Comparison of ENCODE assay signal across 8 cellular contexts in genomic region chr20:956330-956951, GRCh38. TPM values are rescaled to one million over a fixed set of nuclear protein-coding genes. Genes with fewer than 3 reads are reported as not detected.
DNase-seq lines count a peak whose midpoint lies in the region; ATAC-seq and TF ChIP-seq lines count a peak whose summit lies in the region.

No MANE protein-coding gene starts in this region.

- no peaks in the 10 kb centered on the region for H3K9me3 ChIP-seq in PC-9 (ENCODE audit: insufficient read depth, low read depth)
- no peaks in the 10 kb centered on the region for H3K9me3 ChIP-seq in neural progenitor cell (ENCODE audit: low read depth)

- peak; percentile 84 to 88 for ATAC-seq in activated T-cell treated with anti-CD3 and anti-CD28 coated beads, Interleukin-2, amount 50 U/mL, for 72 hours (replicated peaks in 1 of 2)
- ATAC-seq in stimulated activated naive CD8-positive, alpha-beta T cell treated with anti-CD3 and anti-CD28 coated beads, Interleukin-15, amount 100 ng/mL, for 72 hours = peak; percentile 87
- no peak for ATAC-seq in HG02840 (IDR thresholded peaks at IDR 0.05; ENCODE audit: low FRiP score, unreplicated experiment)

- H3K4me1 ChIP-seq in PC-9 (replicated peaks; ENCODE audit: insufficient read depth) (no peaks in the 10 kb centered on the region), neural progenitor cell (no peaks in the 10 kb centered on the region)

- H3K27ac ChIP-seq in PC-9 (no peak overlapping the region), neural progenitor cell (no peak overlapping the region)

- no peaks in the 10 kb centered on the region for H3K9me3 Mint-ChIP-seq in activated T-cell treated with anti-CD3 and anti-CD28 coated beads, Interleukin-2, amount 50 U/mL, for 72 hours
- H3K9me3 Mint-ChIP-seq in neural progenitor cell = peaks cover 2% of the 10 kb centered on the region
- no peaks in the 10 kb centered on the region for H3K9me3 Mint-ChIP-seq in stimulated activated naive CD8-positive, alpha-beta T cell treated with anti-CD3 and anti-CD28 coated beads, Interleukin-15, amount 100 ng/mL, for 72 hours

- H3K36me3 ChIP-seq in PC-9 (ENCODE audit: low read depth) (no peaks in the 10 kb centered on the region), neural progenitor cell (no peaks in the 10 kb centered on the region)

- DNase-seq in GM10248 (ENCODE audit: extremely low spot score) = peak; percentile 80
- peak; percentile 70 for DNase-seq in HPDE6-E6E7 (ENCODE audit: extremely low spot score)
- DNase-seq in PC-9 = peak in 1 of 2 experiments; percentile 74
- DNase-seq in activated T-cell treated with anti-CD3 and anti-CD28 coated beads, Interleukin-2, amount 50 U/mL, for 72 hours = peak; percentile 74 to 77
- DNase-seq in fibroblast of peridontal ligament (ENCODE audit: extremely low read depth) = peak; percentile 57
- DNase-seq in neural progenitor cell (ENCODE audit: low spot score) = peak; percentile 91
- DNase-seq in stimulated activated naive CD8-positive, alpha-beta T cell treated with anti-CD3 and anti-CD28 coated beads, Interleukin-15, amount 100 ng/mL, for 72 hours = peak; percentile 76 to 77

- H3K4me2 ChIP-seq in PC-9 (no peak overlapping the region), neural progenitor cell (no peak overlapping the region)

- H4K20me1 ChIP-seq in PC-9 (ENCODE audit: insufficient read depth) = no peaks in the 10 kb centered on the region
- H4K20me1 ChIP-seq in neural progenitor cell (ENCODE audit: low read depth) = no peaks in the 10 kb centered on the region

- H3K27me3 Mint-ChIP-seq in activated T-cell treated with anti-CD3 and anti-CD28 coated beads, Interleukin-2, amount 50 U/mL, for 72 hours (ENCODE audit: low read depth) = peaks cover 41% of the 10 kb centered on the region
- H3K27me3 Mint-ChIP-seq in neural progenitor cell (ENCODE audit: insufficient read depth, low read depth) = peaks cover 17% of the 10 kb centered on the region
- peaks cover 46% of the 10 kb centered on the region for H3K27me3 Mint-ChIP-seq in stimulated activated naive CD8-positive, alpha-beta T cell treated with anti-CD3 and anti-CD28 coated beads, Interleukin-15, amount 100 ng/mL, for 72 hours

- H3K27me3 ChIP-seq in PC-9 (ENCODE audit: insufficient read depth, low read depth) (peaks cover 24% of the 10 kb centered on the region), neural progenitor cell (no peaks in the 10 kb centered on the region)

- H3K79me2 ChIP-seq in PC-9 (ENCODE audit: low read depth) (no peaks in the 10 kb centered on the region), neural progenitor cell (ENCODE audit: low read depth) (no peaks in the 10 kb centered on the region)

- H3K4me3 ChIP-seq in PC-9 = no peak overlapping the region
- no peak overlapping the region for H3K4me3 ChIP-seq in neural progenitor cell

- no peaks in the 10 kb centered on the region for H3F3A ChIP-seq in PC-9 (ENCODE audit: insufficient read depth, low read depth)
- H3F3A ChIP-seq in neural progenitor cell (ENCODE audit: low read depth) = no peaks in the 10 kb centered on the region

- BruUV-seq in PC-9 (replicated peaks; lab: Mats Ljungman, UMichigan) = no TSS peak

- intact Hi-C loops in PC-9 (cut with micrococcal nuclease; ENCODE audit: unreplicated experiment) = loop anchor here (1.0 to 5.0 kb wide), 3 partner anchors 140 to 396 kb away; no protein-coding TSS in a partner anchor

- H3K9me2 ChIP-seq in PC-9 (ENCODE audit: insufficient read depth) = no peaks in the 10 kb centered on the region

- no peak overlapping the region for H3K4me3 Mint-ChIP-seq in activated T-cell treated with anti-CD3 and anti-CD28 coated beads, Interleukin-2, amount 50 U/mL, for 72 hours
- no peak overlapping the region for H3K4me3 Mint-ChIP-seq in neural progenitor cell
- H3K4me3 Mint-ChIP-seq in stimulated activated naive CD8-positive, alpha-beta T cell treated with anti-CD3 and anti-CD28 coated beads, Interleukin-15, amount 100 ng/mL, for 72 hours = no peak overlapping the region

- H3K4me1 Mint-ChIP-seq in activated T-cell treated with anti-CD3 and anti-CD28 coated beads, Interleukin-2, amount 50 U/mL, for 72 hours (ENCODE audit: low read depth) = no peaks in the 10 kb centered on the region
- no peaks in the 10 kb centered on the region for H3K4me1 Mint-ChIP-seq in neural progenitor cell
- H3K4me1 Mint-ChIP-seq in stimulated activated naive CD8-positive, alpha-beta T cell treated with anti-CD3 and anti-CD28 coated beads, Interleukin-15, amount 100 ng/mL, for 72 hours = peaks cover 6% of the 10 kb centered on the region

- H3K27ac Mint-ChIP-seq in activated T-cell treated with anti-CD3 and anti-CD28 coated beads, Interleukin-2, amount 50 U/mL, for 72 hours = no peak overlapping the region
- no peak overlapping the region for H3K27ac Mint-ChIP-seq in neural progenitor cell
- H3K27ac Mint-ChIP-seq in stimulated activated naive CD8-positive, alpha-beta T cell treated with anti-CD3 and anti-CD28 coated beads, Interleukin-15, amount 100 ng/mL, for 72 hours = no peak overlapping the region

- POLR2A ChIA-PET in GM10248 (lab: Yijun Ruan, JAX) = no interaction called here
- POLR2A ChIA-PET in PC-9 (lab: Charles Lee; ENCODE audit: unreplicated experiment) = no interaction called here

- CTCF ChIA-PET in GM10248 (lab: Yijun Ruan, JAX) = interaction anchor here (0.7 to 7.2 kb wide), 57 partner anchors 10 to 344 kb away, joined by 3 to 231 read pairs (median 4); partner anchors contain the start of gene FAM110A
- CTCF ChIA-PET in PC-9 (lab: Charles Lee) = interaction anchor here (0.8 to 3.2 kb wide), 2 partner anchors 139 to 183 kb away, joined by 3 to 27 read pairs; no protein-coding TSS in a partner anchor

- no peak overlapping the region for H2AFZ ChIP-seq in PC-9
- no peak overlapping the region for H2AFZ ChIP-seq in neural progenitor cell (replicated peaks)

- H3K36me3 Mint-ChIP-seq in activated T-cell treated with anti-CD3 and anti-CD28 coated beads, Interleukin-2, amount 50 U/mL, for 72 hours (ENCODE audit: insufficient read depth in 2 of 2) = no peaks in the 10 kb centered on the region
- no peaks in the 10 kb centered on the region for H3K36me3 Mint-ChIP-seq in neural progenitor cell

- no peak overlapping the region for H3K9ac ChIP-seq in neural progenitor cell

- TF ChIP-seq CTCF in GM10248 (IDR thresholded peaks at IDR 0.05; ENCODE audit: control extremely low read depth, extremely low read depth, low read depth, missing control alignments) (peak; percentile 98), PC-9 (conservative IDR thresholded peaks at IDR 0.05) (peak; percentile 99), neural progenitor cell (IDR thresholded peaks at IDR 0.05) (peak; percentile 98)

RNA-seq across cellular contexts. Expression of gene ANGPT4, which starts 40.3 kb away (rescaled TPM):
- total RNA-seq in PC-9 (2021) = not detected in 2 replicates
- not detected for total RNA-seq in activated T-cell treated with anti-CD3 and anti-CD28 coated beads, Interleukin-2, amount 50 U/mL, for 72 hours
- 0.06 and 0.19 TPM in 2 replicates for total RNA-seq in neural progenitor cell (ENCODE audit: low replicate concordance)

RNA-seq across cellular contexts. Expression of gene RSPO4, which starts 45.7 kb away (rescaled TPM):
- total RNA-seq in PC-9 (2021) (not detected in 2 replicates), neural progenitor cell (ENCODE audit: low replicate concordance) (0.26 and 1.0 TPM in 2 replicates)
- under 1 TPM in 1 of 2 donors, not detected in 1; 0.12 TPM for total RNA-seq in activated T-cell treated with anti-CD3 and anti-CD28 coated beads, Interleukin-2, amount 50 U/mL, for 72 hours
